Comparison of ENCODE assay signal across 1 cellular context in the genomic region with DNA sequence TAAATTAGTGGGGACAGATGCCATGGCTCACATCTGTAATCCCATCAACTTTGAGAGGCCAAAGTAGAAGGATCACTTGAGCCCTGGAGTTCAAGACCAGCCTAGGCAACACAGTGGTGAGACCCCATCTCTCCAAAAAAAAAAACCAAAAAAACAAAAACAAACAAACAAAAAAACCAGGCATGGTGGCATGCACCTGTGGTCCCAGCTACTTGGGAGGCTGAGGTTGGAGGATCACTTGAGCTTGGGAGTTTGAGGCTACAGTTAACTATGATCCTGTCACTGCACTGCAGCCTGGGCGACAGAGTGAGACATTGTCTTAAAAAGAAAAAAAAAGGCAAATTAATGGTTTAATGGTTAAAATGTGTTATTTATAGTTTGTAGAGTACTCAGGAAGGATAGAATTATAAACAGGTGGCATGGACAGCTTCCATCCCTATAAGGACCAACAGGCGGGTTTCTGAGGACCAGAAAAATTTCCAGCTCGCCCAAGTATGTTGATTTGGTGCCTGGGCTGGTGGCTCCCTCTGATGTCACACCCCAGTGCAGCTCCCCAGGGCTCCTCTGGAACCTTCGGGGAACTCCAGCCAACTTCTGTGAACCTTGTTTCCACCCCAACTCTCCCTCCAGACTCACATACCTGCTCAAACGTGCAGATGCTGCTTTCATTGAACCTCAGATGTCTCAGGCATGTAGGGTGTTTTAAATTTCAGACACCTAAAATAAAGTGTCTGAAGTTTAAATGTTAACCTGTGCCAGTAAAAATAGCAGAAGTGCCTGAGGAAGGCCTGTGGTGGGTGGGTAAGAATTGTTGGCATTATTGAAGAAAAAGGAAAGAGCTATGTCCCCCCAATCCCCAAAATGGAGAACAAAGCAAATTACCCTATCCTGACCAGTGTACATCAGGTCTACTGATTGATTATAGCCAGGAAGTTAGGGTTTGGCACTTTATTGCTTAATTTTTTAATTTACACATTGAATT.
TF ChIP-seq lines count a peak whose summit lies in the region.

No MANE protein-coding gene starts in this region.

TF ChIP-seq in H1, 55 proteins besides CTCF, POLR2A, EP300 and RAD21:
- TF ChIP-seq HDAC2 (IDR thresholded peaks at IDR 0.05; ENCODE audit: borderline replicate concordance in 1 of 2, low read depth in 2 of 2, low read length in 2 of 2) = no peak
- no peak for TF ChIP-seq JUND (IDR thresholded peaks at IDR 0.05; ENCODE audit: low read length)
